ENCODE assay signal across 1 cellular context in the genomic region with DNA sequence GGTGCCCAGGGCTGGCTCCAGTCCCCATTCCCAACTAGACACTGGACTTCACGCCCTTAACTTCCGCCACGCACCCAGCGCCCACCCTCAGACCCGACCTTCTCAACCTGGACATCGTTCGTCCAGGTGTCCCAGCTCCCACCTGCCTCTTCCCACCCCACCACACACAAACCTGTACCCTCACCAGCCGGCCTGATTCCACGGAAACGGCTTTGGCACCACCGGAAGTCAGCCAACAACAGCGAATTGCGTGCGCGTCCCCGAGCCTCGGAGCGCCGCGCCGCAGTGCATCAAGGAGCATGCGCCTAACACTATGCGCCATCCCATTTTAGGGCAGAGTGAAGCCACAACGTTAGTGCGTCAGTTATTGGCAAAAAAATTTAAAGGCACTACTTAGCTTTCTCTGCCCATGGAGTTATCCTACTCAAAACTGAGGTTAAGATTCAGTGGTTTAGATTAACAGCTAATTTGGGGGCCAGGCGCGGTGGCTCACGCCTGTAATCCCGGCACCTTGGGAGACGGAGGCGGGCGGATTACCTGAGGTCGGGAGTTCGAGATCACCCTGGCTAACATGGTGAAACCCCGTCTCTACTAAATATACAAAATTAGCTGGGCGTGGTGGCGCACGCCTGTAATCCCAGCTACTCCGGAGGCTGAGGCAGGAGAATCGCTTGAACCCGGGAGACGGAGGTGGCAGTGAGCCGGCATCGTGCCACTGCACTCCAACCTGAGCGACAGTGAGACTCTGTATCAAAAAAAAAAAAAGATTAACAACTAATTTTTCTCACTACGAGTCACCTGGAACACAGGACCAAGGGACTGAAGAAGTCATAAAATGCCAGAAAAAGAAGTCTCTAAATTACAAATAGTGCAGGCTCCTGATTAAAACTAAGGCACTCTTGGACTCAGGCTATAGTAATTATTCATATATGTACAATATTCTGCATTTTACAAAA.
TF ChIP-seq lines count a peak whose summit lies in the region.

A gene with protein sequence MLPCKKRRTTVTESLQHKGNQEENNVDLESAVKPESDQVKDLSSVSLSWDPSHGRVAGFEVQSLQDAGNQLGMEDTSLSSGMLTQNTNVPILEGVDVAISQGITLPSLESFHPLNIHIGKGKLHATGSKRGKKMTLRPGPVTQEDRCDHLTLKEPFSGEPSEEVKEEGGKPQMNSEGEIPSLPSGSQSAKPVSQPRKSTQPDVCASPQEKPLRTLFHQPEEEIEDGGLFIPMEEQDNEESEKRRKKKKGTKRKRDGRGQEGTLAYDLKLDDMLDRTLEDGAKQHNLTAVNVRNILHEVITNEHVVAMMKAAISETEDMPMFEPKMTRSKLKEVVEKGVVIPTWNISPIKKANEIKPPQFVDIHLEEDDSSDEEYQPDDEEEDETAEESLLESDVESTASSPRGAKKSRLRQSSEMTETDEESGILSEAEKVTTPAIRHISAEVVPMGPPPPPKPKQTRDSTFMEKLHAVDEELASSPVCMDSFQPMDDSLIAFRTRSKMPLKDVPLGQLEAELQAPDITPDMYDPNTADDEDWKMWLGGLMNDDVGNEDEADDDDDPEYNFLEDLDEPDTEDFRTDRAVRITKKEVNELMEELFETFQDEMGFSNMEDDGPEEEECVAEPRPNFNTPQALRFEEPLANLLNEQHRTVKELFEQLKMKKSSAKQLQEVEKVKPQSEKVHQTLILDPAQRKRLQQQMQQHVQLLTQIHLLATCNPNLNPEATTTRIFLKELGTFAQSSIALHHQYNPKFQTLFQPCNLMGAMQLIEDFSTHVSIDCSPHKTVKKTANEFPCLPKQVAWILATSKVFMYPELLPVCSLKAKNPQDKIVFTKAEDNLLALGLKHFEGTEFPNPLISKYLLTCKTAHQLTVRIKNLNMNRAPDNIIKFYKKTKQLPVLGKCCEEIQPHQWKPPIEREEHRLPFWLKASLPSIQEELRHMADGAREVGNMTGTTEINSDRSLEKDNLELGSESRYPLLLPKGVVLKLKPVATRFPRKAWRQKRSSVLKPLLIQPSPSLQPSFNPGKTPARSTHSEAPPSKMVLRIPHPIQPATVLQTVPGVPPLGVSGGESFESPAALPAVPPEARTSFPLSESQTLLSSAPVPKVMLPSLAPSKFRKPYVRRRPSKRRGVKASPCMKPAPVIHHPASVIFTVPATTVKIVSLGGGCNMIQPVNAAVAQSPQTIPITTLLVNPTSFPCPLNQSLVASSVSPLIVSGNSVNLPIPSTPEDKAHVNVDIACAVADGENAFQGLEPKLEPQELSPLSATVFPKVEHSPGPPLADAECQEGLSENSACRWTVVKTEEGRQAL (N-terminal part only) (minus strand): TSS at position 240 of the 956 bp plus-strand sequence. CDS start 3,434 bp downstream, outside the sequence.

TF ChIP-seq in K562, 482 proteins besides CTCF, POLR2A, EP300 and RAD21 (continued from another document and continues in another):
- TF ChIP-seq, protein P1, sequence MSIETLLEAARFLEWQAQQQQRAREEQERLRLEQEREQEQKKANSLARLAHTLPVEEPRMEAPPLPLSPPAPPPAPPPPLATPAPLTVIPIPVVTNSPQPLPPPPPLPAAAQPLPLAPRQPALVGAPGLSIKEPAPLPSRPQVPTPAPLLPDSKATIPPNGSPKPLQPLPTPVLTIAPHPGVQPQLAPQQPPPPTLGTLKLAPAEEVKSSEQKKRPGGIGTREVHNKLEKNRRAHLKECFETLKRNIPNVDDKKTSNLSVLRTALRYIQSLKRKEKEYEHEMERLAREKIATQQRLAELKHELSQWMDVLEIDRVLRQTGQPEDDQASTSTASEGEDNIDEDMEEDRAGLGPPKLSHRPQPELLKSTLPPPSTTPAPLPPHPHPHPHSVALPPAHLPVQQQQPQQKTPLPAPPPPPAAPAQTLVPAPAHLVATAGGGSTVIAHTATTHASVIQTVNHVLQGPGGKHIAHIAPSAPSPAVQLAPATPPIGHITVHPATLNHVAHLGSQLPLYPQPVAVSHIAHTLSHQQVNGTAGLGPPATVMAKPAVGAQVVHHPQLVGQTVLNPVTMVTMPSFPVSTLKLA (conservative IDR thresholded peaks at IDR 0.05), result peak; percentile 47 to 80; a peak in 3 of 4 replicates
- TF ChIP-seq, protein P2, sequence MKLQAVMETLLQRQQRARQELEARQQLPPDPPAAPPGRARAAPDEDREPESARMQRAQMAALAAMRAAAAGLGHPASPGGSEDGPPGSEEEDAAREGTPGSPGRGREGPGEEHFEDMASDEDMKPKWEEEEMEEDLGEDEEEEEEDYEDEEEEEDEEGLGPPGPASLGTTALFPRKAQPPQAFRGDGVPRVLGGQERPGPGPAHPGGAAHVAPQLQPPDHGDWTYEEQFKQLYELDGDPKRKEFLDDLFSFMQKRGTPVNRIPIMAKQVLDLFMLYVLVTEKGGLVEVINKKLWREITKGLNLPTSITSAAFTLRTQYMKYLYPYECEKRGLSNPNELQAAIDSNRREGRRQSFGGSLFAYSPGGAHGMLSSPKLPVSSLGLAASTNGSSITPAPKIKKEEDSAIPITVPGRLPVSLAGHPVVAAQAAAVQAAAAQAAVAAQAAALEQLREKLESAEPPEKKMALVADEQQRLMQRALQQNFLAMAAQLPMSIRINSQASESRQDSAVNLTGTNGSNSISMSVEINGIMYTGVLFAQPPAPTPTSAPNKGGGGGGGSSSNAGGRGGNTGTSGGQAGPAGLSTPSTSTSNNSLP (IDR thresholded peaks at IDR 0.05; ENCODE audit: borderline replicate concordance, low read depth, low read length), result no peak
- TF ChIP-seq KAT7 (CRISPR knock-in tag; IDR thresholded peaks at IDR 0.05; ENCODE audit: borderline replicate concordance) (0 out of 2 replicates have a peak, but pooled peaks have one; percentile 35), ZNF668 (CRISPR knock-in tag; IDR thresholded peaks at IDR 0.05) (no peak), ESRRB (CRISPR knock-in tag; IDR thresholded peaks at IDR 0.05; ENCODE audit: borderline replicate concordance) (no peak), SMARCA5 (IDR thresholded peaks at IDR 0.05) (0 out of 2 replicates have a peak, but pooled peaks have one; percentile 23), SMARCE1 (IDR thresholded peaks at IDR 0.05) (0 out of 2 replicates have a peak, but pooled peaks have one; percentile 56), TAF7 (tag; IDR thresholded peaks at IDR 0.05) (peak; percentile 86), ZNF778 (CRISPR knock-in tag; IDR thresholded peaks at IDR 0.05) (no peak), DNMT1 (IDR thresholded peaks at IDR 0.05) (no peak), FOXK2 (conservative IDR thresholded peaks at IDR 0.05 in 1 of 2, IDR thresholded peaks at IDR 0.05 in 1 of 2; ENCODE audit: low read depth in 2 of 2) (peak; percentile 81 to 89; a peak in 3 of 4 replicates), SMAD2 (IDR thresholded peaks at IDR 0.05; ENCODE audit: low read depth, low read length) (no peak), XRCC4 (IDR thresholded peaks at IDR 0.05; ENCODE audit: extremely low read depth, insufficient read depth, insufficient read length) (no peak), DPF2 (IDR thresholded peaks at IDR 0.05) (0 out of 2 replicates have a peak, but pooled peaks have one; percentile 23), ZBTB7A (IDR thresholded peaks at IDR 0.05; ENCODE audit: borderline replicate concordance, control insufficient read depth, low read depth, low read length) (no peak), ZNF212 (CRISPR knock-in tag; IDR thresholded peaks at IDR 0.05) (no peak), RUNX1 (IDR thresholded peaks at IDR 0.05; ENCODE audit: low read depth) (no peak), TGIF2 (CRISPR knock-in tag; IDR thresholded peaks at IDR 0.05) (no peak), PYGO2 (tag; IDR thresholded peaks at IDR 0.05) (no peak), ASH1L (IDR thresholded peaks at IDR 0.05; ENCODE audit: borderline replicate concordance, low read depth, partially characterized antibody) (no peak)
- TF ChIP-seq, protein P3, sequence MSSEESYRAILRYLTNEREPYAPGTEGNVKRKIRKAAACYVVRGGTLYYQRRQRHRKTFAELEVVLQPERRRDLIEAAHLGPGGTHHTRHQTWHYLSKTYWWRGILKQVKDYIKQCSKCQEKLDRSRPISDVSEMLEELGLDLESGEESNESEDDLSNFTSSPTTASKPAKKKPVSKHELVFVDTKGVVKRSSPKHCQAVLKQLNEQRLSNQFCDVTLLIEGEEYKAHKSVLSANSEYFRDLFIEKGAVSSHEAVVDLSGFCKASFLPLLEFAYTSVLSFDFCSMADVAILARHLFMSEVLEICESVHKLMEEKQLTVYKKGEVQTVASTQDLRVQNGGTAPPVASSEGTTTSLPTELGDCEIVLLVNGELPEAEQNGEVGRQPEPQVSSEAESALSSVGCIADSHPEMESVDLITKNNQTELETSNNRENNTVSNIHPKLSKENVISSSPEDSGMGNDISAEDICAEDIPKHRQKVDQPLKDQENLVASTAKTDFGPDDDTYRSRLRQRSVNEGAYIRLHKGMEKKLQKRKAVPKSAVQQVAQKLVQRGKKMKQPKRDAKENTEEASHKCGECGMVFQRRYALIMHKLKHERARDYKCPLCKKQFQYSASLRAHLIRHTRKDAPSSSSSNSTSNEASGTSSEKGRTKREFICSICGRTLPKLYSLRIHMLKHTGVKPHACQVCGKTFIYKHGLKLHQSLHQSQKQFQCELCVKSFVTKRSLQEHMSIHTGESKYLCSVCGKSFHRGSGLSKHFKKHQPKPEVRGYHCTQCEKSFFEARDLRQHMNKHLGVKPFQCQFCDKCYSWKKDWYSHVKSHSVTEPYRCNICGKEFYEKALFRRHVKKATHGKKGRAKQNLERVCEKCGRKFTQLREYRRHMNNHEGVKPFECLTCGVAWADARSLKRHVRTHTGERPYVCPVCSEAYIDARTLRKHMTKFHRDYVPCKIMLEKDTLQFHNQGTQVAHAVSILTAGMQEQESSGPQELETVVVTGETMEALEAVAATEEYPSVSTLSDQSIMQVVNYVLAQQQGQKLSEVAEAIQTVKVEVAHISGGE (CRISPR knock-in tag; IDR thresholded peaks at IDR 0.05), result peak in 1 of 3 experiments; percentile 65; a peak in 2 of 6 replicates
- TF ChIP-seq, protein P4, sequence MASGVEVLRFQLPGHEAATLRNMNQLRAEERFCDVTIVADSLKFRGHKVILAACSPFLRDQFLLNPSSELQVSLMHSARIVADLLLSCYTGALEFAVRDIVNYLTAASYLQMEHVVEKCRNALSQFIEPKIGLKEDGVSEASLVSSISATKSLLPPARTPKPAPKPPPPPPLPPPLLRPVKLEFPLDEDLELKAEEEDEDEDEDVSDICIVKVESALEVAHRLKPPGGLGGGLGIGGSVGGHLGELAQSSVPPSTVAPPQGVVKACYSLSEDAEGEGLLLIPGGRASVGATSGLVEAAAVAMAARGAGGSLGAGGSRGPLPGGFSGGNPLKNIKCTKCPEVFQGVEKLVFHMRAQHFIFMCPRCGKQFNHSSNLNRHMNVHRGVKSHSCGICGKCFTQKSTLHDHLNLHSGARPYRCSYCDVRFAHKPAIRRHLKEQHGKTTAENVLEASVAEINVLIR (CRISPR knock-in tag; IDR thresholded peaks at IDR 0.05), result peak; percentile 72; the same call in 1 of the 2 replicates
- TF ChIP-seq, protein P5, sequence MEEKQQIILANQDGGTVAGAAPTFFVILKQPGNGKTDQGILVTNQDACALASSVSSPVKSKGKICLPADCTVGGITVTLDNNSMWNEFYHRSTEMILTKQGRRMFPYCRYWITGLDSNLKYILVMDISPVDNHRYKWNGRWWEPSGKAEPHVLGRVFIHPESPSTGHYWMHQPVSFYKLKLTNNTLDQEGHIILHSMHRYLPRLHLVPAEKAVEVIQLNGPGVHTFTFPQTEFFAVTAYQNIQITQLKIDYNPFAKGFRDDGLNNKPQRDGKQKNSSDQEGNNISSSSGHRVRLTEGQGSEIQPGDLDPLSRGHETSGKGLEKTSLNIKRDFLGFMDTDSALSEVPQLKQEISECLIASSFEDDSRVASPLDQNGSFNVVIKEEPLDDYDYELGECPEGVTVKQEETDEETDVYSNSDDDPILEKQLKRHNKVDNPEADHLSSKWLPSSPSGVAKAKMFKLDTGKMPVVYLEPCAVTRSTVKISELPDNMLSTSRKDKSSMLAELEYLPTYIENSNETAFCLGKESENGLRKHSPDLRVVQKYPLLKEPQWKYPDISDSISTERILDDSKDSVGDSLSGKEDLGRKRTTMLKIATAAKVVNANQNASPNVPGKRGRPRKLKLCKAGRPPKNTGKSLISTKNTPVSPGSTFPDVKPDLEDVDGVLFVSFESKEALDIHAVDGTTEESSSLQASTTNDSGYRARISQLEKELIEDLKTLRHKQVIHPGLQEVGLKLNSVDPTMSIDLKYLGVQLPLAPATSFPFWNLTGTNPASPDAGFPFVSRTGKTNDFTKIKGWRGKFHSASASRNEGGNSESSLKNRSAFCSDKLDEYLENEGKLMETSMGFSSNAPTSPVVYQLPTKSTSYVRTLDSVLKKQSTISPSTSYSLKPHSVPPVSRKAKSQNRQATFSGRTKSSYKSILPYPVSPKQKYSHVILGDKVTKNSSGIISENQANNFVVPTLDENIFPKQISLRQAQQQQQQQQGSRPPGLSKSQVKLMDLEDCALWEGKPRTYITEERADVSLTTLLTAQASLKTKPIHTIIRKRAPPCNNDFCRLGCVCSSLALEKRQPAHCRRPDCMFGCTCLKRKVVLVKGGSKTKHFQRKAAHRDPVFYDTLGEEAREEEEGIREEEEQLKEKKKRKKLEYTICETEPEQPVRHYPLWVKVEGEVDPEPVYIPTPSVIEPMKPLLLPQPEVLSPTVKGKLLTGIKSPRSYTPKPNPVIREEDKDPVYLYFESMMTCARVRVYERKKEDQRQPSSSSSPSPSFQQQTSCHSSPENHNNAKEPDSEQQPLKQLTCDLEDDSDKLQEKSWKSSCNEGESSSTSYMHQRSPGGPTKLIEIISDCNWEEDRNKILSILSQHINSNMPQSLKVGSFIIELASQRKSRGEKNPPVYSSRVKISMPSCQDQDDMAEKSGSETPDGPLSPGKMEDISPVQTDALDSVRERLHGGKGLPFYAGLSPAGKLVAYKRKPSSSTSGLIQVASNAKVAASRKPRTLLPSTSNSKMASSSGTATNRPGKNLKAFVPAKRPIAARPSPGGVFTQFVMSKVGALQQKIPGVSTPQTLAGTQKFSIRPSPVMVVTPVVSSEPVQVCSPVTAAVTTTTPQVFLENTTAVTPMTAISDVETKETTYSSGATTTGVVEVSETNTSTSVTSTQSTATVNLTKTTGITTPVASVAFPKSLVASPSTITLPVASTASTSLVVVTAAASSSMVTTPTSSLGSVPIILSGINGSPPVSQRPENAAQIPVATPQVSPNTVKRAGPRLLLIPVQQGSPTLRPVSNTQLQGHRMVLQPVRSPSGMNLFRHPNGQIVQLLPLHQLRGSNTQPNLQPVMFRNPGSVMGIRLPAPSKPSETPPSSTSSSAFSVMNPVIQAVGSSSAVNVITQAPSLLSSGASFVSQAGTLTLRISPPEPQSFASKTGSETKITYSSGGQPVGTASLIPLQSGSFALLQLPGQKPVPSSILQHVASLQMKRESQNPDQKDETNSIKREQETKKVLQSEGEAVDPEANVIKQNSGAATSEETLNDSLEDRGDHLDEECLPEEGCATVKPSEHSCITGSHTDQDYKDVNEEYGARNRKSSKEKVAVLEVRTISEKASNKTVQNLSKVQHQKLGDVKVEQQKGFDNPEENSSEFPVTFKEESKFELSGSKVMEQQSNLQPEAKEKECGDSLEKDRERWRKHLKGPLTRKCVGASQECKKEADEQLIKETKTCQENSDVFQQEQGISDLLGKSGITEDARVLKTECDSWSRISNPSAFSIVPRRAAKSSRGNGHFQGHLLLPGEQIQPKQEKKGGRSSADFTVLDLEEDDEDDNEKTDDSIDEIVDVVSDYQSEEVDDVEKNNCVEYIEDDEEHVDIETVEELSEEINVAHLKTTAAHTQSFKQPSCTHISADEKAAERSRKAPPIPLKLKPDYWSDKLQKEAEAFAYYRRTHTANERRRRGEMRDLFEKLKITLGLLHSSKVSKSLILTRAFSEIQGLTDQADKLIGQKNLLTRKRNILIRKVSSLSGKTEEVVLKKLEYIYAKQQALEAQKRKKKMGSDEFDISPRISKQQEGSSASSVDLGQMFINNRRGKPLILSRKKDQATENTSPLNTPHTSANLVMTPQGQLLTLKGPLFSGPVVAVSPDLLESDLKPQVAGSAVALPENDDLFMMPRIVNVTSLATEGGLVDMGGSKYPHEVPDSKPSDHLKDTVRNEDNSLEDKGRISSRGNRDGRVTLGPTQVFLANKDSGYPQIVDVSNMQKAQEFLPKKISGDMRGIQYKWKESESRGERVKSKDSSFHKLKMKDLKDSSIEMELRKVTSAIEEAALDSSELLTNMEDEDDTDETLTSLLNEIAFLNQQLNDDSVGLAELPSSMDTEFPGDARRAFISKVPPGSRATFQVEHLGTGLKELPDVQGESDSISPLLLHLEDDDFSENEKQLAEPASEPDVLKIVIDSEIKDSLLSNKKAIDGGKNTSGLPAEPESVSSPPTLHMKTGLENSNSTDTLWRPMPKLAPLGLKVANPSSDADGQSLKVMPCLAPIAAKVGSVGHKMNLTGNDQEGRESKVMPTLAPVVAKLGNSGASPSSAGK (IDR thresholded peaks at IDR 0.05), result peak; percentile 63
